ENCODE assay signal across 1 cellular context in the genomic region with DNA sequence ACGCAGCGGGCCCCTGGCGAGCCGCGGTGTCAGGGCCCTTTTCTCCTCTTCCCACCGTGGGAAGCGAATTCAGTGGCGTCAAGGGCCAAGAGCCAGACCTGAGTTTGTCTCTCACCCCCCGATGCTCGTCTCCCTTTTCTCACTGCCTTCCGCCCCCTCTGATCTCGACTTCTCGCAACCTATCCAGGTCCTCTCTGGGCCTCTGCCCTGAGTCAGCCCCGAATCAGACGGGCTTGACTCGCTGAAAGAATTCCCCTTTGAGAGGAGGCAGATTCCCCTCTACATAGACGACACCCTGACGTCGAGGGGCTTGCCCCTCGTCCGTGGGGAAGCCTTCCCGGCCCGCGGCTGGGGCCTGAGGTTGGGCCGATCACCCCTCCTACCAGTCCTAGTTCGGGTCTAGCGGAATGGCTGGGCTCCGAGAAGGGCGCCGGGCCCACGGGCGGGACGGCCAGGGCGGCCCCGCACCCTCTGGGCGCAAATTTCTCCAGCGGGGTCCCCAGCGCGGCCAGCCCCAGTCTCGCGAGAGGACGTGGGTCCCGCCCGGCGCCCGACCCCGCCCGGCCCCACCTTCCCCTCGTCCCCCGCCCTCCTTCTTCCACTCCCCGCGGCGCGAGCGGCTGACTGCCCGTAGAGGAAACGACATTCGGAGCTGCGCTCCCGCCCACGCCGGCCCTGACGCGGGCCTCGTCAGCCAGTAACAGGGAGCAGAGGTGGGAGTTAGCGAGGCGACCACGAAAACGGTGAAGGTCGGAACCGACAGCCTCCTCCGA.
TF ChIP-seq lines count a peak whose summit lies in the region.

A gene with protein sequence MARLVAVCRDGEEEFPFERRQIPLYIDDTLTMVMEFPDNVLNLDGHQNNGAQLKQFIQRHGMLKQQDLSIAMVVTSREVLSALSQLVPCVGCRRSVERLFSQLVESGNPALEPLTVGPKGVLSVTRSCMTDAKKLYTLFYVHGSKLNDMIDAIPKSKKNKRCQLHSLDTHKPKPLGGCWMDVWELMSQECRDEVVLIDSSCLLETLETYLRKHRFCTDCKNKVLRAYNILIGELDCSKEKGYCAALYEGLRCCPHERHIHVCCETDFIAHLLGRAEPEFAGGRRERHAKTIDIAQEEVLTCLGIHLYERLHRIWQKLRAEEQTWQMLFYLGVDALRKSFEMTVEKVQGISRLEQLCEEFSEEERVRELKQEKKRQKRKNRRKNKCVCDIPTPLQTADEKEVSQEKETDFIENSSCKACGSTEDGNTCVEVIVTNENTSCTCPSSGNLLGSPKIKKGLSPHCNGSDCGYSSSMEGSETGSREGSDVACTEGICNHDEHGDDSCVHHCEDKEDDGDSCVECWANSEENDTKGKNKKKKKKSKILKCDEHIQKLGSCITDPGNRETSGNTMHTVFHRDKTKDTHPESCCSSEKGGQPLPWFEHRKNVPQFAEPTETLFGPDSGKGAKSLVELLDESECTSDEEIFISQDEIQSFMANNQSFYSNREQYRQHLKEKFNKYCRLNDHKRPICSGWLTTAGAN (plus strand): TSS at position 600 of the 773 bp plus-strand sequence. CDS start 806 bp downstream, outside the sequence.

TF ChIP-seq in HepG2, 621 proteins besides CTCF, POLR2A, EP300 and RAD21 (continued from another document and continues in another):
- TF ChIP-seq, protein P1, sequence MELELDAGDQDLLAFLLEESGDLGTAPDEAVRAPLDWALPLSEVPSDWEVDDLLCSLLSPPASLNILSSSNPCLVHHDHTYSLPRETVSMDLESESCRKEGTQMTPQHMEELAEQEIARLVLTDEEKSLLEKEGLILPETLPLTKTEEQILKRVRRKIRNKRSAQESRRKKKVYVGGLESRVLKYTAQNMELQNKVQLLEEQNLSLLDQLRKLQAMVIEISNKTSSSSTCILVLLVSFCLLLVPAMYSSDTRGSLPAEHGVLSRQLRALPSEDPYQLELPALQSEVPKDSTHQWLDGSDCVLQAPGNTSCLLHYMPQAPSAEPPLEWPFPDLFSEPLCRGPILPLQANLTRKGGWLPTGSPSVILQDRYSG (CRISPR knock-in tag; IDR thresholded peaks at IDR 0.05), result no peak
- TF ChIP-seq STAT5B (CRISPR knock-in tag; IDR thresholded peaks at IDR 0.05) (no peak), FOXA1 (IDR thresholded peaks at IDR 0.05) (no peak), FOXA1 (CRISPR knock-in tag; IDR thresholded peaks at IDR 0.05) (no peak), RARG (CRISPR knock-in tag; IDR thresholded peaks at IDR 0.05; ENCODE audit: low read depth) (no peak), CCDC6 (CRISPR knock-in tag; IDR thresholded peaks at IDR 0.05) (no peak), MTF2 (CRISPR knock-in tag; IDR thresholded peaks at IDR 0.05; ENCODE audit: borderline replicate concordance) (no peak), NFRKB (IDR thresholded peaks at IDR 0.05) (no peak), ZNF569 (CRISPR knock-in tag; IDR thresholded peaks at IDR 0.05; ENCODE audit: borderline replicate concordance) (no peak), ZNF530 (CRISPR knock-in tag; IDR thresholded peaks at IDR 0.05; ENCODE audit: low read depth) (no peak), ZBTB3 (CRISPR knock-in tag; IDR thresholded peaks at IDR 0.05; ENCODE audit: borderline replicate concordance, low read depth) (peak; percentile 89; the same call in 1 of the 2 replicates)
- TF ChIP-seq, protein P2, sequence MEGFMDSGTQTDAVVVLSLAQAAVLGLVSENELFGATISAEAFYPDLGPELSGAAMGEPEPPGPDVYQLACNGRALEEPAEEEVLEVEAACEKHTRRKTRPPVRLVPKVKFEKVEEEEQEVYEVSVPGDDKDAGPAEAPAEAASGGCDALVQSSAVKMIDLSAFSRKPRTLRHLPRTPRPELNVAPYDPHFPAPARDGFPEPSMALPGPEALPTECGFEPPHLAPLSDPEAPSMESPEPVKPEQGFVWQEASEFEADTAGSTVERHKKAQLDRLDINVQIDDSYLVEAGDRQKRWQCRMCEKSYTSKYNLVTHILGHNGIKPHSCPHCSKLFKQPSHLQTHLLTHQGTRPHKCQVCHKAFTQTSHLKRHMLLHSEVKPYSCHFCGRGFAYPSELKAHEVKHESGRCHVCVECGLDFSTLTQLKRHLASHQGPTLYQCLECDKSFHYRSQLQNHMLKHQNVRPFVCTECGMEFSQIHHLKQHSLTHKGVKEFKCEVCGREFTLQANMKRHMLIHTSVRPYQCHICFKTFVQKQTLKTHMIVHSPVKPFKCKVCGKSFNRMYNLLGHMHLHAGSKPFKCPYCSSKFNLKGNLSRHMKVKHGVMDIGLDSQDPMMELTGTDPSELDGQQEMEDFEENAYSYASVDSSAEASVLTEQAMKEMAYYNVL (CRISPR knock-in tag; IDR thresholded peaks at IDR 0.05; ENCODE audit: borderline replicate concordance), result peak; percentile 67; the same call in 1 of the 2 replicates
- TF ChIP-seq, protein P3, sequence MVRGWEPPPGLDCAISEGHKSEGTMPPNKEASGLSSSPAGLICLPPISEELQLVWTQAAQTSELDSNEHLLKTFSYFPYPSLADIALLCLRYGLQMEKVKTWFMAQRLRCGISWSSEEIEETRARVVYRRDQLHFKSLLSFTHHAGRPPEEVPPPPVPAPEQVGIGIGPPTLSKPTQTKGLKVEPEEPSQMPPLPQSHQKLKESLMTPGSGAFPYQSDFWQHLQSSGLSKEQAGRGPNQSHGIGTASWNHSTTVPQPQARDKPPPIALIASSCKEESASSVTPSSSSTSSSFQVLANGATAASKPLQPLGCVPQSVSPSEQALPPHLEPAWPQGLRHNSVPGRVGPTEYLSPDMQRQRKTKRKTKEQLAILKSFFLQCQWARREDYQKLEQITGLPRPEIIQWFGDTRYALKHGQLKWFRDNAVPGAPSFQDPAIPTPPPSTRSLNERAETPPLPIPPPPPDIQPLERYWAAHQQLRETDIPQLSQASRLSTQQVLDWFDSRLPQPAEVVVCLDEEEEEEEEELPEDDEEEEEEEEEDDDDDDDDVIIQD (CRISPR knock-in tag; IDR thresholded peaks at IDR 0.05; ENCODE audit: low read depth), result no peak
- TF ChIP-seq, protein P4, sequence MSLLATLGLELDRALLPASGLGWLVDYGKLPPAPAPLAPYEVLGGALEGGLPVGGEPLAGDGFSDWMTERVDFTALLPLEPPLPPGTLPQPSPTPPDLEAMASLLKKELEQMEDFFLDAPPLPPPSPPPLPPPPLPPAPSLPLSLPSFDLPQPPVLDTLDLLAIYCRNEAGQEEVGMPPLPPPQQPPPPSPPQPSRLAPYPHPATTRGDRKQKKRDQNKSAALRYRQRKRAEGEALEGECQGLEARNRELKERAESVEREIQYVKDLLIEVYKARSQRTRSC (CRISPR knock-in tag; IDR thresholded peaks at IDR 0.05; ENCODE audit: low read depth), result 0 out of 2 replicates have a peak, but pooled peaks have one; percentile 31
- TF ChIP-seq, protein P5, sequence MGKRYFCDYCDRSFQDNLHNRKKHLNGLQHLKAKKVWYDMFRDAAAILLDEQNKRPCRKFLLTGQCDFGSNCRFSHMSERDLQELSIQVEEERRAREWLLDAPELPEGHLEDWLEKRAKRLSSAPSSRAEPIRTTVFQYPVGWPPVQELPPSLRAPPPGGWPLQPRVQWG (CRISPR knock-in tag; IDR thresholded peaks at IDR 0.05; ENCODE audit: borderline replicate concordance, low read depth), result no peak
- TF ChIP-seq, protein P6, sequence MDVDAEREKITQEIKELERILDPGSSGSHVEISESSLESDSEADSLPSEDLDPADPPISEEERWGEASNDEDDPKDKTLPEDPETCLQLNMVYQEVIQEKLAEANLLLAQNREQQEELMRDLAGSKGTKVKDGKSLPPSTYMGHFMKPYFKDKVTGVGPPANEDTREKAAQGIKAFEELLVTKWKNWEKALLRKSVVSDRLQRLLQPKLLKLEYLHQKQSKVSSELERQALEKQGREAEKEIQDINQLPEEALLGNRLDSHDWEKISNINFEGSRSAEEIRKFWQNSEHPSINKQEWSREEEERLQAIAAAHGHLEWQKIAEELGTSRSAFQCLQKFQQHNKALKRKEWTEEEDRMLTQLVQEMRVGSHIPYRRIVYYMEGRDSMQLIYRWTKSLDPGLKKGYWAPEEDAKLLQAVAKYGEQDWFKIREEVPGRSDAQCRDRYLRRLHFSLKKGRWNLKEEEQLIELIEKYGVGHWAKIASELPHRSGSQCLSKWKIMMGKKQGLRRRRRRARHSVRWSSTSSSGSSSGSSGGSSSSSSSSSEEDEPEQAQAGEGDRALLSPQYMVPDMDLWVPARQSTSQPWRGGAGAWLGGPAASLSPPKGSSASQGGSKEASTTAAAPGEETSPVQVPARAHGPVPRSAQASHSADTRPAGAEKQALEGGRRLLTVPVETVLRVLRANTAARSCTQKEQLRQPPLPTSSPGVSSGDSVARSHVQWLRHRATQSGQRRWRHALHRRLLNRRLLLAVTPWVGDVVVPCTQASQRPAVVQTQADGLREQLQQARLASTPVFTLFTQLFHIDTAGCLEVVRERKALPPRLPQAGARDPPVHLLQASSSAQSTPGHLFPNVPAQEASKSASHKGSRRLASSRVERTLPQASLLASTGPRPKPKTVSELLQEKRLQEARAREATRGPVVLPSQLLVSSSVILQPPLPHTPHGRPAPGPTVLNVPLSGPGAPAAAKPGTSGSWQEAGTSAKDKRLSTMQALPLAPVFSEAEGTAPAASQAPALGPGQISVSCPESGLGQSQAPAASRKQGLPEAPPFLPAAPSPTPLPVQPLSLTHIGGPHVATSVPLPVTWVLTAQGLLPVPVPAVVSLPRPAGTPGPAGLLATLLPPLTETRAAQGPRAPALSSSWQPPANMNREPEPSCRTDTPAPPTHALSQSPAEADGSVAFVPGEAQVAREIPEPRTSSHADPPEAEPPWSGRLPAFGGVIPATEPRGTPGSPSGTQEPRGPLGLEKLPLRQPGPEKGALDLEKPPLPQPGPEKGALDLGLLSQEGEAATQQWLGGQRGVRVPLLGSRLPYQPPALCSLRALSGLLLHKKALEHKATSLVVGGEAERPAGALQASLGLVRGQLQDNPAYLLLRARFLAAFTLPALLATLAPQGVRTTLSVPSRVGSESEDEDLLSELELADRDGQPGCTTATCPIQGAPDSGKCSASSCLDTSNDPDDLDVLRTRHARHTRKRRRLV (CRISPR knock-in tag; IDR thresholded peaks at IDR 0.05), result no peak
- TF ChIP-seq, protein P7, sequence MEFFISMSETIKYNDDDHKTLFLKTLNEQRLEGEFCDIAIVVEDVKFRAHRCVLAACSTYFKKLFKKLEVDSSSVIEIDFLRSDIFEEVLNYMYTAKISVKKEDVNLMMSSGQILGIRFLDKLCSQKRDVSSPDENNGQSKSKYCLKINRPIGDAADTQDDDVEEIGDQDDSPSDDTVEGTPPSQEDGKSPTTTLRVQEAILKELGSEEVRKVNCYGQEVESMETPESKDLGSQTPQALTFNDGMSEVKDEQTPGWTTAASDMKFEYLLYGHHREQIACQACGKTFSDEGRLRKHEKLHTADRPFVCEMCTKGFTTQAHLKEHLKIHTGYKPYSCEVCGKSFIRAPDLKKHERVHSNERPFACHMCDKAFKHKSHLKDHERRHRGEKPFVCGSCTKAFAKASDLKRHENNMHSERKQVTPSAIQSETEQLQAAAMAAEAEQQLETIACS (CRISPR knock-in tag; IDR thresholded peaks at IDR 0.05), result no peak
- TF ChIP-seq, protein P8, sequence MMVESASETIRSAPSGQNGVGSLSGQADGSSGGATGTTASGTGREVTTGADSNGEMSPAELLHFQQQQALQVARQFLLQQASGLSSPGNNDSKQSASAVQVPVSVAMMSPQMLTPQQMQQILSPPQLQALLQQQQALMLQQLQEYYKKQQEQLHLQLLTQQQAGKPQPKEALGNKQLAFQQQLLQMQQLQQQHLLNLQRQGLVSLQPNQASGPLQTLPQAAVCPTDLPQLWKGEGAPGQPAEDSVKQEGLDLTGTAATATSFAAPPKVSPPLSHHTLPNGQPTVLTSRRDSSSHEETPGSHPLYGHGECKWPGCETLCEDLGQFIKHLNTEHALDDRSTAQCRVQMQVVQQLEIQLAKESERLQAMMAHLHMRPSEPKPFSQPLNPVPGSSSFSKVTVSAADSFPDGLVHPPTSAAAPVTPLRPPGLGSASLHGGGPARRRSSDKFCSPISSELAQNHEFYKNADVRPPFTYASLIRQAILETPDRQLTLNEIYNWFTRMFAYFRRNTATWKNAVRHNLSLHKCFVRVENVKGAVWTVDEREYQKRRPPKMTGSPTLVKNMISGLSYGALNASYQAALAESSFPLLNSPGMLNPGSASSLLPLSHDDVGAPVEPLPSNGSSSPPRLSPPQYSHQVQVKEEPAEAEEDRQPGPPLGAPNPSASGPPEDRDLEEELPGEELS (CRISPR knock-in tag; IDR thresholded peaks at IDR 0.05), result no peak; the same call in 1 of the 2 replicates
- TF ChIP-seq, protein P9, sequence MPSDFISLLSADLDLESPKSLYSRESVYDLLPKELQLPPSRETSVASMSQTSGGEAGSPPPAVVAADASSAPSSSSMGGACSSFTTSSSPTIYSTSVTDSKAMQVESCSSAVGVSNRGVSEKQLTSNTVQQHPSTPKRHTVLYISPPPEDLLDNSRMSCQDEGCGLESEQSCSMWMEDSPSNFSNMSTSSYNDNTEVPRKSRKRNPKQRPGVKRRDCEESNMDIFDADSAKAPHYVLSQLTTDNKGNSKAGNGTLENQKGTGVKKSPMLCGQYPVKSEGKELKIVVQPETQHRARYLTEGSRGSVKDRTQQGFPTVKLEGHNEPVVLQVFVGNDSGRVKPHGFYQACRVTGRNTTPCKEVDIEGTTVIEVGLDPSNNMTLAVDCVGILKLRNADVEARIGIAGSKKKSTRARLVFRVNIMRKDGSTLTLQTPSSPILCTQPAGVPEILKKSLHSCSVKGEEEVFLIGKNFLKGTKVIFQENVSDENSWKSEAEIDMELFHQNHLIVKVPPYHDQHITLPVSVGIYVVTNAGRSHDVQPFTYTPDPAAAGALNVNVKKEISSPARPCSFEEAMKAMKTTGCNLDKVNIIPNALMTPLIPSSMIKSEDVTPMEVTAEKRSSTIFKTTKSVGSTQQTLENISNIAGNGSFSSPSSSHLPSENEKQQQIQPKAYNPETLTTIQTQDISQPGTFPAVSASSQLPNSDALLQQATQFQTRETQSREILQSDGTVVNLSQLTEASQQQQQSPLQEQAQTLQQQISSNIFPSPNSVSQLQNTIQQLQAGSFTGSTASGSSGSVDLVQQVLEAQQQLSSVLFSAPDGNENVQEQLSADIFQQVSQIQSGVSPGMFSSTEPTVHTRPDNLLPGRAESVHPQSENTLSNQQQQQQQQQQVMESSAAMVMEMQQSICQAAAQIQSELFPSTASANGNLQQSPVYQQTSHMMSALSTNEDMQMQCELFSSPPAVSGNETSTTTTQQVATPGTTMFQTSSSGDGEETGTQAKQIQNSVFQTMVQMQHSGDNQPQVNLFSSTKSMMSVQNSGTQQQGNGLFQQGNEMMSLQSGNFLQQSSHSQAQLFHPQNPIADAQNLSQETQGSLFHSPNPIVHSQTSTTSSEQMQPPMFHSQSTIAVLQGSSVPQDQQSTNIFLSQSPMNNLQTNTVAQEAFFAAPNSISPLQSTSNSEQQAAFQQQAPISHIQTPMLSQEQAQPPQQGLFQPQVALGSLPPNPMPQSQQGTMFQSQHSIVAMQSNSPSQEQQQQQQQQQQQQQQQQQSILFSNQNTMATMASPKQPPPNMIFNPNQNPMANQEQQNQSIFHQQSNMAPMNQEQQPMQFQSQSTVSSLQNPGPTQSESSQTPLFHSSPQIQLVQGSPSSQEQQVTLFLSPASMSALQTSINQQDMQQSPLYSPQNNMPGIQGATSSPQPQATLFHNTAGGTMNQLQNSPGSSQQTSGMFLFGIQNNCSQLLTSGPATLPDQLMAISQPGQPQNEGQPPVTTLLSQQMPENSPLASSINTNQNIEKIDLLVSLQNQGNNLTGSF (CRISPR knock-in tag; IDR thresholded peaks at IDR 0.05), result no peak
